Comparison of ENCODE assay signal across 12 cellular contexts in the genomic region with DNA sequence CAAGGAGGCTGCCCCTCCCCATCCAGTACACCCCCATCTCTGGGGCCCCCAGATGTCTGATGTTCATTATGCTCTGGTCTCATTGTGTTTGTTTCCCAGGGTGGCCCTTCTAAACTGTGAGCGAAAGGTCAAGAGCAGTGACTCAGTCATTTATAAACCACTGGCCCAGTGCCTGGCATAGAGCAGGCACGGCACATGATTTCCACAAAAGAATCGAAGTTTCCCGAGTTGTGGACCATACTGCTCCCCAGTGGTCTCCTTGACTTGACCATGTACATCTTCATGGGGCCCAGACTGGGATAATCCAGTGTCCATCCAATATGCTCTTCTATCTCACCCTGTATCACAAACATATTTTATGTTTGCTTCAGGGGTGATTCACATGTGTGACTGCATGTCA.
DNase-seq lines count a peak whose midpoint lies in the region; ATAC-seq and TF ChIP-seq lines count a peak whose summit lies in the region.
"Had no signal": no experiment of that assay in that cellular context is flagged by ENCODE, and none has a peak within 500 bp of the region (broad histone marks: within the 10 kb centered on the region; RNA-seq: fewer than 3 reads in every experiment).

No MANE protein-coding gene starts in this region.

- TF ChIP-seq CTCF in psoas muscle (IDR thresholded peaks at IDR 0.05) (no peak), MM.1S (IDR thresholded peaks at IDR 0.05; ENCODE audit: low read length) (no peak)

- no peaks in the 10 kb centered on the region for H3K9me3 ChIP-seq in GM23248 (ENCODE audit: low read depth)
- H3K9me3 ChIP-seq in psoas muscle, result no peaks in the 10 kb centered on the region
- H3K9me3 ChIP-seq in MM.1S (replicated peaks; ENCODE audit: insufficient read depth, low read length), result no peaks in the 10 kb centered on the region
- H3K9me3 ChIP-seq: gastrocnemius medialis, testis had no signal

- intact Hi-C loops in psoas muscle (cut with DNase I), result no loop called here

- no peaks in the 10 kb centered on the region for H4K20me1 ChIP-seq in GM23248 (ENCODE audit: insufficient read depth)
- H4K20me1 ChIP-seq in MM.1S (ENCODE audit: insufficient read depth, low read length), result no peaks in the 10 kb centered on the region

- H3K9ac ChIP-seq in GM23248, result no peak overlapping the region
- H3K9ac ChIP-seq in MM.1S (ENCODE audit: low read length), result no peak overlapping the region

- H2AFZ ChIP-seq in GM23248, result no peak overlapping the region
- H2AFZ ChIP-seq in MM.1S (ENCODE audit: low read length), result no peak overlapping the region

- H3K36me3 ChIP-seq in GM23248 (ENCODE audit: low read depth), result no peaks in the 10 kb centered on the region
- no peaks in the 10 kb centered on the region for H3K36me3 ChIP-seq in psoas muscle (ENCODE audit: insufficient read depth in 1 of 2, low read depth in 1 of 2)
- H3K36me3 ChIP-seq in MM.1S (replicated peaks; ENCODE audit: insufficient read depth, low read length), result no peaks in the 10 kb centered on the region
- H3K36me3 ChIP-seq: gastrocnemius medialis had no signal

- H3K4me1 ChIP-seq in GM23248 (ENCODE audit: insufficient read depth) (peaks cover 47% of the 10 kb centered on the region), psoas muscle (peaks cover 15% of the 10 kb centered on the region), MM.1S (ENCODE audit: low read length) (no peaks in the 10 kb centered on the region)
- H3K4me1 ChIP-seq: testis had no signal

- in situ Hi-C loops in GM23248 (cut with MboI), result no loop called here

- H3F3A ChIP-seq in GM23248 (ENCODE audit: insufficient read depth) (peaks cover 42% of the 10 kb centered on the region), MM.1S (ENCODE audit: insufficient read depth, low read length) (no peaks in the 10 kb centered on the region)

- H3K27me3 ChIP-seq in GM23248 (replicated peaks; ENCODE audit: insufficient read depth), result no peaks in the 10 kb centered on the region
- H3K27me3 ChIP-seq in psoas muscle (ENCODE audit: insufficient read depth in 3 of 3, low read length in 2 of 3), result no peaks in the 10 kb centered on the region
- H3K27me3 ChIP-seq in MM.1S (replicated peaks; ENCODE audit: insufficient read depth, low read length), result no peaks in the 10 kb centered on the region
- H3K27me3 ChIP-seq: gastrocnemius medialis, testis had no signal

- H3K27ac ChIP-seq in GM23248, result peak overlapping the region; percentile 67
- no peak overlapping the region for H3K27ac ChIP-seq in psoas muscle
- no peak overlapping the region for H3K27ac ChIP-seq in MM.1S (ENCODE audit: low read length)
- H3K27ac ChIP-seq: gastrocnemius medialis, testis had no signal

- DNase-seq in GM23248 (peak; percentile 86), RKO (ENCODE audit: low spot score) (peak; percentile 8), psoas muscle (no peak), ecto neural progenitor cell (ENCODE audit: low spot score) (no peak), MM.1S (no peak)
- DNase-seq: activated CD4-positive, alpha-beta T cell treated with anti-CD3 and anti-CD28 coated beads for 1 hour; activated naive CD8-positive, alpha-beta T cell treated with anti-CD3 and anti-CD28 coated beads, Interleukin-2, amount 10 ng/mL, durations not matched to agents 7 days and 5 days; gastrocnemius medialis; Karpas-422; testis had no signal

- H3K4me3 ChIP-seq in GM23248, result no peak overlapping the region
- no peak overlapping the region for H3K4me3 ChIP-seq in psoas muscle
- H3K4me3 ChIP-seq in MM.1S (ENCODE audit: low read length), result no peak overlapping the region
- H3K4me3 ChIP-seq: gastrocnemius medialis, testis had no signal

- no peak overlapping the region for H3K4me2 ChIP-seq in GM23248 (ENCODE audit: unreplicated experiment)
- H3K4me2 ChIP-seq in MM.1S (ENCODE audit: low read depth, low read length), result no peak overlapping the region

- H3K9me2 ChIP-seq in GM23248 (ENCODE audit: insufficient read depth), result no peaks in the 10 kb centered on the region
- no peaks in the 10 kb centered on the region for H3K9me2 ChIP-seq in MM.1S (replicated peaks; ENCODE audit: insufficient read depth, low read length)

- ATAC-seq in esophagus mucosa (peak; percentile 28), psoas muscle (peak in 3 of 4 donors; percentile 20 to 42 (median 26)), GM18520 (IDR thresholded peaks at IDR 0.05; ENCODE audit: unreplicated experiment) (no peak)

- WGBS in GM23248 (ENCODE audit: low coverage in 1 of 2, low lambda C conversion rate in 2 of 2, missing lambda C conversion rate in 2 of 2), 2 experiments, result 30 to 31% methylated on average over 4 of the region's 4 CpGs
- WGBS in psoas muscle, 3 donors, result 57 to 58% (median 57%) methylated on average over 4 of the region's 4 CpGs

- no peaks in the 10 kb centered on the region for H3K79me2 ChIP-seq in GM23248 (ENCODE audit: insufficient read depth)
- no peaks in the 10 kb centered on the region for H3K79me2 ChIP-seq in MM.1S (ENCODE audit: low read length)

Comparison
In these comparisons a context has a peak if more than half of its experiments do, and no peak if none do; other contexts are left out.
1. DNase-seq: peak in GM23248 (single experiment) and RKO (single experiment); none in psoas muscle (0 of 2), ecto neural progenitor cell (single experiment) and MM.1S (single experiment).